21 cellular contexts compared by ENCODE assay signal in the genomic region with DNA sequence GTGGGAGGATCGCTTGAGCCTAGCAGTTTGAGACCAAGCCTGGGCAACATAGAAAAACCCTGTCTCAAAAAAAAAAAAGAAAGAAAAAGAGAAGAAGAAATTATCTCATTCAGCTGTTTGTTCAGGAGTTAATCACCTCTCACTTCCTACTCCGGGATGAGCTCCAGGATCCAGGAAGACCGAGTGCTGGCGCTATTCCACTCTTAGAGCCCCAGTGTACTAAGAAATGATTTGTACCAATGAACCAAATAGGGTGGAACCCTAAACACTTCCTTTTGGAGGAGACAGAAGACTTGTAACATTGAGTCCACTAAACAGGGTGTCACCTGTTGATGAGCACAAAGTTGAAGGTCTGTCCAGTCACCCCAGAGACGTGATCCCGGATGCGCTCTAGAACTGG.
"Had no signal": no experiment of that assay in that cellular context is flagged by ENCODE, and none has a peak within 500 bp of the region (broad histone marks: within the 10 kb centered on the region; RNA-seq: fewer than 3 reads in every experiment).

No MANE protein-coding gene starts in this region.

- H3K4me2 ChIP-seq: smooth muscle cell had no signal

- H3K9me3 ChIP-seq: tibial artery had no signal

- H3K27ac ChIP-seq: cardiac muscle cell, tibial artery, WERI-Rb-1 had no signal

- H3K4me3 ChIP-seq: cardiac muscle cell, lung, smooth muscle cell, tibial artery had no signal

- DNase-seq: activated CD4-positive, alpha-beta T cell treated with anti-CD3 and anti-CD28 coated beads for 1 hour; activated CD4-positive, alpha-beta T cell treated with anti-CD3 and anti-CD28 coated beads, Interleukin-2, amount 50 U/mL, for 48 hours; activated naive CD4-positive, alpha-beta T cell treated with anti-CD3 and anti-CD28 coated beads, Interleukin-2, amount 10 ng/mL, durations not matched to agents 7 days and 5 days; activated T-cell treated with anti-CD3 and anti-CD28 coated beads, Interleukin-2, amount 50 U/mL, for 1 hour; amniotic stem cell; hypothalamus; nephron progenitor cell; nucleus accumbens; stimulated activated CD4-positive, alpha-beta T cell treated with anti-CD3 and anti-CD28 coated beads, Interleukin-4, amount 100 ng/mL, for 24 hours; SW 1271; T-helper 2 cell; tibial artery; WERI-Rb-1 had no signal

- ATAC-seq: activated CD8-positive, alpha-beta memory T cell treated with anti-CD3 and anti-CD28 coated beads, Interleukin-2, amount 10 ng/mL, durations not matched to agents 7 days and 5 days; left lobe of liver; sciatic nerve; stimulated activated effector memory CD8-positive, alpha-beta T cell treated with anti-CD3 and anti-CD28 coated beads, Interleukin-12 subunit alpha, Interleukin-12 subunit beta, amount 100 ng/mL, for 72 hours had no signal

- H3K27ac Mint-ChIP-seq: activated CD8-positive, alpha-beta memory T cell treated with anti-CD3 and anti-CD28 coated beads, Interleukin-2, amount 10 ng/mL, durations not matched to agents 7 days and 5 days; mesothelial cell of epicardium had no signal

- H3K4me3 Mint-ChIP-seq: activated CD8-positive, alpha-beta memory T cell treated with anti-CD3 and anti-CD28 coated beads, Interleukin-2, amount 10 ng/mL, durations not matched to agents 7 days and 5 days; activated naive CD4-positive, alpha-beta T cell treated with anti-CD3 and anti-CD28 coated beads, Interleukin-2, amount 10 ng/mL, durations not matched to agents 7 days and 5 days; mesothelial cell of epicardium; nephron progenitor cell; stimulated activated effector memory CD8-positive, alpha-beta T cell treated with anti-CD3 and anti-CD28 coated beads, Interleukin-12 subunit alpha, Interleukin-12 subunit beta, amount 100 ng/mL, for 72 hours had no signal

- H3K9me3 Mint-ChIP-seq: activated naive CD4-positive, alpha-beta T cell treated with anti-CD3 and anti-CD28 coated beads, Interleukin-2, amount 10 ng/mL, durations not matched to agents 7 days and 5 days; mesothelial cell of epicardium; stimulated activated effector memory CD8-positive, alpha-beta T cell treated with anti-CD3 and anti-CD28 coated beads, Interleukin-12 subunit alpha, Interleukin-12 subunit beta, amount 100 ng/mL, for 72 hours had no signal

- H3K27me3 ChIP-seq: cardiac muscle cell, tibial artery had no signal

- H3K27me3 Mint-ChIP-seq: activated CD8-positive, alpha-beta memory T cell treated with anti-CD3 and anti-CD28 coated beads, Interleukin-2, amount 10 ng/mL, durations not matched to agents 7 days and 5 days; activated naive CD4-positive, alpha-beta T cell treated with anti-CD3 and anti-CD28 coated beads, Interleukin-2, amount 10 ng/mL, durations not matched to agents 7 days and 5 days had no signal
